Comparison of ENCODE assay signal across 9 cellular contexts in the genomic region with DNA sequence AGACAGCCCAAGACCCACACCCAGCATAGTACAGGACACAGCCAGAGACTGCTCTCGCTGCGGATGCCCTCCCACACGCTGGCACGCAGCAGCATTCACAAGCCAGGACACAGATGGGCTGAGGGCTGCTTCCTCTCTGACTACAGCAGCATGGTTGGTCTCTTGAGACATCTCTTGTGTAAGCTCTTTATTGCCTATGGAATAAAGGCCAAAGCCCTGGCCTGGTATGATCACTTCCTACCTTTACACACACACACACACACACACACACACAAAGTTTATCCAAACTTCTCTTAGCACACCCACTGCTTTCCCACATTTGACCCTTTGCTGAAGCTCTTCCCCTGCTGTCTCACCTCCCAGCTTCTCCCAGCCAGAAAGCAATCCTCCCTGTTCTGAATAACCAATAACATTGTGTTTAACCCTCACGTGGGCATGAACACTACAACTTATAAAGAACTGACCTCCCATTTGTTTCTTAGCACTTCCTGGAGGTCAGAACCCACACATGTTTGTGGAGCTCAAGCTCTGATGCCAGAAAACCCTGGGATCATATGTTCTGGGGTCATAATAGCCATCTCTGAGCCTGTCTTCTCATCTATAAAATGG. TPM values are rescaled to one million over a fixed set of nuclear protein-coding genes. Genes with fewer than 3 reads are reported as not detected.
A peak's percentile ranks its signal among the peaks of the same experiment; 100 is the strongest.
DNase-seq lines count a peak whose midpoint lies in the region; ATAC-seq, FAIRE-seq and TF ChIP-seq lines count a peak whose summit lies in the region.
"Had no signal": no experiment of that assay in that cellular context is flagged by ENCODE, and none has a peak within 500 bp of the region (broad histone marks: within the 10 kb centered on the region; RNA-seq: fewer than 3 reads in every experiment).

No MANE protein-coding gene starts in this region.

- peak overlapping the region; percentile 97 for H3K4me3 Mint-ChIP-seq in activated CD4-positive, alpha-beta T cell treated with anti-CD3 and anti-CD28 coated beads, Interleukin-2, amount 10 ng/mL, durations not matched to agents 24 days and 14 days

- H3K9me3 ChIP-seq in breast epithelium: no peaks in the 10 kb centered on the region
- H3K9me3 ChIP-seq in HepG2 (ENCODE audit: low read length): no peaks in the 10 kb centered on the region

- in situ Hi-C loops in HepG2 (cut with HindIII; ENCODE audit: extremely low pct_ligation_motif_present, low pct_unique_long_range_greater_than_20kb): no loop called here

- H3K27me3 ChIP-seq in breast epithelium (no peaks in the 10 kb centered on the region), HepG2 (ENCODE audit: control insufficient read depth in 1 of 2, insufficient read depth in 2 of 2, low read length in 2 of 2) (no peaks in the 10 kb centered on the region; a peak in 1 of 5 replicates)

- no TSS peak for BruUV-seq in HepG2 (replicated peaks; lab: Mats Ljungman, UMichigan)

- peak overlapping the region; percentile 35 for H3K9ac ChIP-seq in HepG2 (ENCODE audit: insufficient read depth, low read depth, low read length)

- H3K27ac ChIP-seq in breast epithelium (peak overlapping the region; percentile 91 to 95), HepG2 (ENCODE audit: extremely low read length, insufficient read depth, low read length) (no peak overlapping the region)

- H3K9me3 Mint-ChIP-seq in activated CD4-positive, alpha-beta T cell treated with anti-CD3 and anti-CD28 coated beads, Interleukin-2, amount 10 ng/mL, durations not matched to agents 24 days and 14 days: no peaks in the 10 kb centered on the region

- H4K20me1 ChIP-seq in HepG2 (ENCODE audit: insufficient read depth, low read length): peaks cover 11% of the 10 kb centered on the region

- peak overlapping the region; percentile 9 for H3K27ac Mint-ChIP-seq in activated CD4-positive, alpha-beta T cell treated with anti-CD3 and anti-CD28 coated beads, Interleukin-2, amount 10 ng/mL, durations not matched to agents 24 days and 14 days

- TF ChIP-seq RAD21 in HepG2 (CRISPR knock-in tag; IDR thresholded peaks at IDR 0.05): no peak

- peak; percentile 66 for DNase-seq in activated CD4-positive, alpha-beta T cell treated with anti-CD3 and anti-CD28 coated beads, Interleukin-2, amount 10 ng/mL, durations not matched to agents 24 days and 14 days
- DNase-seq in activated CD4-positive, alpha-beta T cell treated with anti-CD3 and anti-CD28 coated beads for 4 hours: no peak
- DNase-seq in NCI-H524 treated with DMSO at 0.1 percent for 48 hours (lab: John Stamatoyannopoulos, UW) (peak; percentile 62), breast epithelium (ENCODE audit: low spot score in 2 of 2) (peak in 1 of 2 donors; percentile 80), HepG2 (ENCODE audit: low spot score) (peak; percentile 32), superior temporal gyrus (ENCODE audit: extremely low spot score) (peak; percentile 52), cortex of kidney (lab: John Stamatoyannopoulos, UW) (no peak)

- peaks cover 3% of the 10 kb centered on the region for H3K36me3 Mint-ChIP-seq in activated CD4-positive, alpha-beta T cell treated with anti-CD3 and anti-CD28 coated beads, Interleukin-2, amount 10 ng/mL, durations not matched to agents 24 days and 14 days (ENCODE audit: low read depth)

- intact Hi-C loops in activated CD4-positive, alpha-beta T cell treated with anti-CD3 and anti-CD28 coated beads, Interleukin-2, amount 10 ng/mL, durations not matched to agents 24 days and 14 days (cut with micrococcal nuclease): loop anchor here (2.0 kb wide), 2 partner anchors 21 to 61 kb away; no protein-coding TSS in a partner anchor
- intact Hi-C loops in breast epithelium (cut with DNase I; ENCODE audit: low total_unique reads) (no loop called here), HepG2 (cut with micrococcal nuclease; ENCODE audit: unreplicated experiment) (no loop called here)

- POLR2A ChIA-PET in HepG2 (lab: Yijun Ruan, JAX): interaction anchor here (0.8 to 2.0 kb wide), 2 partner anchors 18 to 55 kb away, joined by 3 to 5 read pairs; no protein-coding TSS in a partner anchor

- H3K4me1 Mint-ChIP-seq in activated CD4-positive, alpha-beta T cell treated with anti-CD3 and anti-CD28 coated beads, Interleukin-2, amount 10 ng/mL, durations not matched to agents 24 days and 14 days: peaks cover 25% of the 10 kb centered on the region

- no peak for TF ChIP-seq POLR2A in breast epithelium (IDR thresholded peaks at IDR 0.05)
- no peak for TF ChIP-seq POLR2A in HepG2 (IDR thresholded peaks at IDR 0.05; ENCODE audit: insufficient read depth in 1 of 2, low read depth in 2 of 2, low read length in 2 of 2)

- CTCF ChIA-PET in HepG2 (lab: Yijun Ruan, JAX; ENCODE audit: low intra/inter-chr PET ratio, low total read pairs): no interaction called here

- ATAC-seq in HepG2 (peak; percentile 63), HG02981 (IDR thresholded peaks at IDR 0.05; ENCODE audit: unreplicated experiment) (no peak)

- H3K4me2 ChIP-seq in HepG2 (ENCODE audit: low read depth, low read length): peak overlapping the region; percentile 86

- H3K27me3 Mint-ChIP-seq in activated CD4-positive, alpha-beta T cell treated with anti-CD3 and anti-CD28 coated beads, Interleukin-2, amount 10 ng/mL, durations not matched to agents 24 days and 14 days: peaks cover 2% of the 10 kb centered on the region

- no peak overlapping the region for H2AFZ ChIP-seq in HepG2 (ENCODE audit: low read length)

- H3K79me2 ChIP-seq in HepG2 (ENCODE audit: insufficient read depth, low read length): peaks cover 28% of the 10 kb centered on the region

- H3K4me1 ChIP-seq in breast epithelium (peaks cover 0 to 2% of the 10 kb centered on the region in 2 donors), HepG2 (ENCODE audit: insufficient read depth, low read length) (peaks cover 55% of the 10 kb centered on the region)

- WGBS in HepG2 (ENCODE audit: low lambda C conversion rate): 10% methylated on average over 2 of the region's 5 CpGs

- H3K36me3 ChIP-seq in breast epithelium: no peaks in the 10 kb centered on the region
- H3K36me3 ChIP-seq in HepG2 (replicated peaks in 1 of 2; ENCODE audit: control insufficient read depth in 1 of 2, insufficient read depth in 2 of 2, low read length in 2 of 2): no peaks in the 10 kb centered on the region

- FAIRE-seq in HepG2 (lab: Jason Lieb, UNC): no peak
- FAIRE-seq: G401.6 had no signal

- no peak for TF ChIP-seq EP300 in HepG2 (IDR thresholded peaks at IDR 0.05; ENCODE audit: low read depth in 2 of 2, low read length in 2 of 2)
- no peak for TF ChIP-seq EP300 in HepG2 (CRISPR knock-in tag; IDR thresholded peaks at IDR 0.05; ENCODE audit: borderline replicate concordance)

- TF ChIP-seq CTCF in breast epithelium (IDR thresholded peaks at IDR 0.05): no peak
- no peak for TF ChIP-seq CTCF in HepG2 (CRISPR knock-in tag; IDR thresholded peaks at IDR 0.05)

- peak overlapping the region in 2 of 3 donors; percentile 88 to 89 for H3K4me3 ChIP-seq in breast epithelium
- peak overlapping the region; percentile 30 to 96 (median 41) for H3K4me3 ChIP-seq in HepG2 (replicated peaks in 1 of 3; ENCODE audit: insufficient read depth in 1 of 3, low read depth in 2 of 3, low read length in 3 of 3)

RNA-seq across cellular contexts. Expression of a gene that starts 1.2 kb away (rescaled TPM):
- 21.6 and 23.2 TPM in 2 replicates for total RNA-seq in activated CD4-positive, alpha-beta T cell treated with anti-CD3 and anti-CD28 coated beads, Interleukin-2, amount 10 ng/mL, durations not matched to agents 24 days and 14 days
- 10 to 100 TPM; 21.0 to 26.6 (median 24.6) TPM for total RNA-seq in breast epithelium
- total RNA-seq in HepG2 (2016; rRNA removed; fragmentation: Illumina TruSeq; extraction: Trizol): 12.7 and 21.5 TPM in 2 replicates
- total RNA-seq in HepG2 (2016; cell fraction: cytosol; rRNA removed; fragmentation: Illumina TruSeq; extraction: Trizol; ENCODE audit: low read depth): 0.88 and 0.91 TPM in 2 replicates
- total RNA-seq in HepG2 (2016; cell fraction: insoluble cytoplasmic fraction; rRNA removed; fragmentation: Illumina TruSeq; extraction: Trizol): 12.1 and 20.0 TPM in 2 replicates
- 3.4 and 4.5 TPM in 2 replicates for total RNA-seq in HepG2 (2016; cell fraction: membrane; rRNA removed; fragmentation: Illumina TruSeq; extraction: Trizol)
- 14.6 and 16.0 TPM in 2 replicates for total RNA-seq in HepG2 (2016; cell fraction: nucleus; rRNA removed; fragmentation: Illumina TruSeq; extraction: Trizol)
- polyA plus RNA-seq in HepG2 (2011; rRNA removed): 6.9 and 7.2 TPM in 2 replicates
- 4.6 and 5.4 TPM in 2 replicates for polyA plus RNA-seq in HepG2 (2011; cell fraction: cytosol; rRNA removed)
- 10.9 and 11.8 TPM in 2 replicates for polyA plus RNA-seq in HepG2 (2011; cell fraction: nucleus; rRNA removed)
- polyA plus RNA-seq in HepG2 (2012): 8.0 and 9.5 TPM in 2 replicates
- 0.23 and 0.26 TPM in 2 replicates for polyA plus RNA-seq in HepG2 (2016; cell fraction: cytosol; fragmentation: Illumina TruSeq; extraction: Trizol; ENCODE audit: low read depth)
- polyA plus RNA-seq in HepG2 (2016; cell fraction: insoluble cytoplasmic fraction; fragmentation: Illumina TruSeq; extraction: Trizol; ENCODE audit: low read depth): 8.6 and 8.9 TPM in 2 replicates
- 0.73 and 0.81 TPM in 2 replicates for polyA plus RNA-seq in HepG2 (2016; cell fraction: membrane; fragmentation: Illumina TruSeq; extraction: Trizol; ENCODE audit: low read depth)
- polyA plus RNA-seq in HepG2 (2016; cell fraction: nucleus; fragmentation: Illumina TruSeq; extraction: Trizol; ENCODE audit: insufficient read depth, low read depth): 11.6 and 14.4 TPM in 2 replicates
- 19.5 and 28.3 TPM in 2 replicates for polyA minus RNA-seq in HepG2 (2011; rRNA and poly(A)+ RNA removed; ENCODE audit: low replicate concordance)
- polyA minus RNA-seq in HepG2 (2011; cell fraction: cytosol; rRNA and poly(A)+ RNA removed): 10.6 and 12.2 TPM in 2 replicates
- polyA minus RNA-seq in HepG2 (2011; cell fraction: nucleus; rRNA and poly(A)+ RNA removed): 25.2 and 28.5 TPM in 2 replicates

RNA-seq across cellular contexts. Expression of a gene that starts 47.5 kb away (rescaled TPM):
- not detected in 2 replicates for total RNA-seq in activated CD4-positive, alpha-beta T cell treated with anti-CD3 and anti-CD28 coated beads, Interleukin-2, amount 10 ng/mL, durations not matched to agents 24 days and 14 days
- not detected for total RNA-seq in breast epithelium
- 0.04 and 0.25 TPM in 2 replicates for total RNA-seq in HepG2 (2016; rRNA removed; fragmentation: Illumina TruSeq; extraction: Trizol)
- not detected in 2 replicates for total RNA-seq in HepG2 (2016; cell fraction: cytosol; rRNA removed; fragmentation: Illumina TruSeq; extraction: Trizol; ENCODE audit: low read depth)
- 0.12 and 0.13 TPM in 2 replicates for total RNA-seq in HepG2 (2016; cell fraction: insoluble cytoplasmic fraction; rRNA removed; fragmentation: Illumina TruSeq; extraction: Trizol)
- total RNA-seq in HepG2 (2016; cell fraction: membrane; rRNA removed; fragmentation: Illumina TruSeq; extraction: Trizol): 0.12 and 0.21 TPM in 2 replicates
- not detected in 2 replicates for total RNA-seq in HepG2 (2016; cell fraction: nucleus; rRNA removed; fragmentation: Illumina TruSeq; extraction: Trizol)
- 0.07 and 0.29 TPM in 2 replicates for polyA plus RNA-seq in HepG2 (2011; rRNA removed)
- 0.05 and 0.15 TPM in 2 replicates for polyA plus RNA-seq in HepG2 (2011; cell fraction: cytosol; rRNA removed)
- 0.08 and 0.10 TPM in 2 replicates for polyA plus RNA-seq in HepG2 (2011; cell fraction: nucleus; rRNA removed)
- 0.23 and 0.67 TPM in 2 replicates for polyA plus RNA-seq in HepG2 (2012)
- 0.07 TPM in 1 of 2 replicates, not detected in the other for polyA plus RNA-seq in HepG2 (2016; cell fraction: cytosol; fragmentation: Illumina TruSeq; extraction: Trizol; ENCODE audit: low read depth)
- 0.22 and 0.25 TPM in 2 replicates for polyA plus RNA-seq in HepG2 (2016; cell fraction: insoluble cytoplasmic fraction; fragmentation: Illumina TruSeq; extraction: Trizol; ENCODE audit: low read depth)
- polyA plus RNA-seq in HepG2 (2016; cell fraction: membrane; fragmentation: Illumina TruSeq; extraction: Trizol; ENCODE audit: low read depth): 0.18 and 0.20 TPM in 2 replicates
- polyA plus RNA-seq in HepG2 (2016; cell fraction: nucleus; fragmentation: Illumina TruSeq; extraction: Trizol; ENCODE audit: insufficient read depth, low read depth): 0.31 TPM in 2 replicates
- 0.16 and 17.0 TPM in 2 replicates for polyA minus RNA-seq in HepG2 (2011; rRNA and poly(A)+ RNA removed; ENCODE audit: low replicate concordance)
- not detected in 2 replicates for polyA minus RNA-seq in HepG2 (2011; cell fraction: cytosol; rRNA and poly(A)+ RNA removed)
- 0.37 TPM in 1 of 2 replicates, not detected in the other for polyA minus RNA-seq in HepG2 (2011; cell fraction: nucleus; rRNA and poly(A)+ RNA removed)

Comparison
In these comparisons a context has a peak if more than half of its experiments do, and no peak if none do; other contexts are left out.
1. DNase-seq: peak in activated CD4-positive, alpha-beta T cell treated with anti-CD3 and anti-CD28 coated beads, Interleukin-2, amount 10 ng/mL, durations not matched to agents 24 days and 14 days (single experiment), NCI-H524 treated with DMSO at 0.1 percent for 48 hours (single experiment), HepG2 (single experiment) and superior temporal gyrus (single experiment); none in activated CD4-positive, alpha-beta T cell treated with anti-CD3 and anti-CD28 coated beads for 4 hours (0 of 2) and cortex of kidney (single experiment).